In genomic region chrX:51955200-51955599, GRCh38 we compare ENCODE assay signal across 13 cellular contexts.
DNase-seq lines count a peak whose midpoint lies in the region; ATAC-seq, FAIRE-seq and TF ChIP-seq lines count a peak whose summit lies in the region.
"Had no signal": no experiment of that assay in that cellular context is flagged by ENCODE, and none has a peak within 500 bp of the region (broad histone marks: within the 10 kb centered on the region; RNA-seq: fewer than 3 reads in every experiment).

No MANE protein-coding gene starts in this region.

- no peaks in the 10 kb centered on the region for H3K36me3 Mint-ChIP-seq in CD4-positive, alpha-beta T cell (ENCODE audit: low read depth)
- H3K36me3 Mint-ChIP-seq: CD4-positive, CD25-positive, alpha-beta regulatory T cell had no signal

- peak; percentile 57 for FAIRE-seq in GM12892 (lab: Jason Lieb, UNC)

- intact Hi-C loops in CD4-positive, alpha-beta T cell (cut with DNase I, micrococcal nuclease), result no loop called here

- POLR2A ChIA-PET in CD4-positive, alpha-beta T cell (lab: Charles Lee), result no interaction called here

- H3K4me1 Mint-ChIP-seq in CD4-positive, alpha-beta T cell (ENCODE audit: low read depth), result no peaks in the 10 kb centered on the region
- H3K4me1 Mint-ChIP-seq: CD4-positive, CD25-positive, alpha-beta regulatory T cell had no signal

- H3K27ac Mint-ChIP-seq in CD4-positive, alpha-beta T cell, result no peak overlapping the region
- H3K27ac Mint-ChIP-seq: CD4-positive, CD25-positive, alpha-beta regulatory T cell had no signal

- TF ChIP-seq POLR2A in GM12892 (IDR thresholded peaks at IDR 0.05; ENCODE audit: low read depth, low read length), result no peak

- H3K4me3 Mint-ChIP-seq in CD4-positive, alpha-beta T cell, result no peak overlapping the region
- H3K4me3 Mint-ChIP-seq: CD4-positive, CD25-positive, alpha-beta regulatory T cell had no signal

- ATAC-seq in GM19397 (IDR thresholded peaks at IDR 0.05; ENCODE audit: unreplicated experiment), result peak; percentile 96
- peak; percentile 99 for ATAC-seq in HG02981 (IDR thresholded peaks at IDR 0.05; ENCODE audit: unreplicated experiment)
- no peak for ATAC-seq in CD4-positive, alpha-beta T cell (ENCODE audit: poor library complexity)

- no peaks in the 10 kb centered on the region for H3K27me3 Mint-ChIP-seq in CD4-positive, alpha-beta T cell

- no peaks in the 10 kb centered on the region for H3K9me3 Mint-ChIP-seq in CD4-positive, alpha-beta T cell

- TF ChIP-seq CTCF in CD4-positive, alpha-beta T cell (IDR thresholded peaks at IDR 0.05), result no peak

- DNase-seq in GM12892 (ENCODE audit: insufficient read length) (peak; percentile 1), NCI-H2107 (lab: John Stamatoyannopoulos, UW) (peak; percentile 7), NCI-H524 (lab: John Stamatoyannopoulos, UW) (no peak), NCI-H82 treated with DMSO at 0.1 percent for 48 hours (lab: John Stamatoyannopoulos, UW; ENCODE audit: unreplicated experiment) (no peak)
- DNase-seq in activated CD8-positive, alpha-beta memory T cell treated with anti-CD3 and anti-CD28 coated beads, Interleukin-2, amount 50 U/mL, for 48 hours, result no peak
- no peak for DNase-seq in CD4-positive, alpha-beta T cell
- DNase-seq: activated naive CD4-positive, alpha-beta T cell treated with anti-CD3 and anti-CD28 coated beads, Interleukin-2, amount 50 U/mL, for 16 hours; CD4-positive, CD25-positive, alpha-beta regulatory T cell; NCI-H1105; stomach; T-helper 1 cell had no signal

- CTCF ChIA-PET in CD4-positive, alpha-beta T cell (lab: Charles Lee), result no interaction called here

- H3K27me3 ChIP-seq in CD4-positive, alpha-beta T cell (ENCODE audit: control insufficient read depth, insufficient read depth, low read length), result no peaks in the 10 kb centered on the region
- H3K27me3 ChIP-seq: stomach had no signal

- H3K27ac ChIP-seq in CD4-positive, alpha-beta T cell (ENCODE audit: low read depth, low read length), result no peak overlapping the region
- H3K27ac ChIP-seq: stomach had no signal

- no peaks in the 10 kb centered on the region for H3K9me3 ChIP-seq in CD4-positive, alpha-beta T cell (ENCODE audit: control insufficient read depth, low read length)

Comparison
In these comparisons a context has a peak if more than half of its experiments do, and no peak if none do; other contexts are left out.
1. DNase-seq: peak in GM12892 (single experiment) and NCI-H2107 (single experiment); none in NCI-H524 (0 of 2), activated CD8-positive, alpha-beta memory T cell treated with anti-CD3 and anti-CD28 coated beads, Interleukin-2, amount 50 U/mL, for 48 hours (single experiment), CD4-positive, alpha-beta T cell (0 of 10) and NCI-H82 treated with DMSO at 0.1 percent for 48 hours (single experiment).